19 cellular contexts compared by ENCODE assay signal in genomic region chr5:73104326-73104725, GRCh38. TPM values are rescaled to one million over a fixed set of nuclear protein-coding genes. Genes with fewer than 3 reads are reported as not detected.
A peak's percentile ranks its signal among the peaks of the same experiment; 100 is the strongest.
DNase-seq lines count a peak whose midpoint lies in the region; TF ChIP-seq lines count a peak whose summit lies in the region.
"Had no signal": no experiment of that assay in that cellular context is flagged by ENCODE, and none has a peak within 500 bp of the region (broad histone marks: within the 10 kb centered on the region; RNA-seq: fewer than 3 reads in every experiment).

No MANE protein-coding gene starts in this region.

- H4K8ac ChIP-seq in trophoblast cell (ENCODE audit: low read depth, low read length) = no peak overlapping the region

- DNase-seq in DMS153 (lab: John Stamatoyannopoulos, UW) (peak; percentile 12), DMS153 treated with DMSO at 0.1 percent for 48 hours (lab: John Stamatoyannopoulos, UW; ENCODE audit: unreplicated experiment) (no peak), NCI-H2081 treated with DMSO at 0.1 percent for 48 hours (lab: John Stamatoyannopoulos, UW) (peak; percentile 33), NCI-H69 (lab: John Stamatoyannopoulos, UW) (peak; percentile 98), medulla oblongata (ENCODE audit: extremely low spot score) (no peak), Caco-2 (no peak), trophoblast cell (no peak)
- no peak for DNase-seq in activated CD4-positive, alpha-beta T cell treated with anti-CD3 and anti-CD28 coated beads, Interleukin-2, amount 50 U/mL, for 1 hour
- DNase-seq: AML-193, GOT3, NCI-H1694, NCI-H2171, NCI-H510A, PC-9, SJCRH30, T-helper 17 cell had no signal

- no peak overlapping the region for H3K4me2 ChIP-seq in trophoblast cell (ENCODE audit: low read length)
- H3K4me2 ChIP-seq: PC-9 had no signal

- no peak overlapping the region for H2AK5ac ChIP-seq in trophoblast cell (ENCODE audit: low read length)

- no peak for TF ChIP-seq CTCF in Caco-2 (IDR thresholded peaks at IDR 0.05; ENCODE audit: insufficient read depth in 1 of 2, low read depth in 1 of 2, low read length in 1 of 2, severe bottlenecking in 1 of 2, unreplicated experiment in 1 of 2)

- H3K36me3 ChIP-seq in Caco-2 (ENCODE audit: control insufficient read depth, insufficient read depth, low read length) (no peaks in the 10 kb centered on the region), trophoblast cell (ENCODE audit: control insufficient read depth in 1 of 2, insufficient read depth in 2 of 2, low read length in 2 of 2) (no peaks in the 10 kb centered on the region)
- H3K36me3 ChIP-seq: SJCRH30 had no signal

- H3K27ac Mint-ChIP-seq in Caco-2 (ENCODE audit: unreplicated experiment) = no peak overlapping the region
- H3K27ac Mint-ChIP-seq: CD14-positive monocyte, T-helper 17 cell had no signal

- H2AFZ ChIP-seq in trophoblast cell (ENCODE audit: insufficient read depth, low read length, poor library complexity) = no peak overlapping the region
- H2AFZ ChIP-seq: PC-9 had no signal

- H2BK5ac ChIP-seq in trophoblast cell (ENCODE audit: low read depth, low read length, poor library complexity) = no peak overlapping the region

- no peak overlapping the region for H3K14ac ChIP-seq in trophoblast cell (ENCODE audit: low read length)

- H3K4me3 Mint-ChIP-seq in Caco-2 (ENCODE audit: unreplicated experiment) = no peak overlapping the region
- H3K4me3 Mint-ChIP-seq: CD14-positive monocyte, T-helper 17 cell had no signal

- no peak overlapping the region for H3K23ac ChIP-seq in trophoblast cell (ENCODE audit: low read length)

- H3K4me3 ChIP-seq in Caco-2 (ENCODE audit: low read depth, low read length) (no peak overlapping the region), trophoblast cell (ENCODE audit: low read depth, low read length) (no peak overlapping the region)
- H3K4me3 ChIP-seq: PC-9, SJCRH30 had no signal

- H2BK12ac ChIP-seq in trophoblast cell (ENCODE audit: low read length) = no peak overlapping the region

- peaks cover 7% of the 10 kb centered on the region for H3K9me3 ChIP-seq in Caco-2
- no peaks in the 10 kb centered on the region for H3K9me3 ChIP-seq in trophoblast cell (ENCODE audit: insufficient read depth, low read depth, low read length)
- H3K9me3 ChIP-seq: SJCRH30 had no signal

- H2BK120ac ChIP-seq in trophoblast cell (ENCODE audit: insufficient read depth, low read length, poor library complexity) = no peak overlapping the region

- no peaks in the 10 kb centered on the region for H3K9me3 Mint-ChIP-seq in Caco-2 (ENCODE audit: unreplicated experiment)

- H3K27me3 Mint-ChIP-seq in Caco-2 (ENCODE audit: insufficient read depth, unreplicated experiment) = no peaks in the 10 kb centered on the region

- no peak overlapping the region for H3K27ac ChIP-seq in trophoblast cell (ENCODE audit: low read depth, low read length)
- H3K27ac ChIP-seq: 22Rv1, PC-9, RWPE1, SJCRH30 had no signal

- H3K27me3 ChIP-seq in Caco-2 (replicated peaks; ENCODE audit: control insufficient read depth, insufficient read depth, low read length) = no peaks in the 10 kb centered on the region
- no peaks in the 10 kb centered on the region for H3K27me3 ChIP-seq in trophoblast cell (ENCODE audit: insufficient read depth, low read length)
- H3K27me3 ChIP-seq: SJCRH30 had no signal

- no peak overlapping the region for H3K9ac ChIP-seq in trophoblast cell (ENCODE audit: low read length)

- H3K79me1 ChIP-seq in trophoblast cell (ENCODE audit: low read length) = no peaks in the 10 kb centered on the region

- CTCF ChIA-PET in Caco-2 (lab: Charles Lee) = no interaction called here

- no peaks in the 10 kb centered on the region for H3K36me3 Mint-ChIP-seq in Caco-2 (ENCODE audit: insufficient read depth, unreplicated experiment)
- H3K36me3 Mint-ChIP-seq: CD14-positive monocyte had no signal

- no peaks in the 10 kb centered on the region for H3K79me2 ChIP-seq in trophoblast cell (ENCODE audit: control insufficient read depth, insufficient read depth, low read length, poor library complexity)

- intact Hi-C loops in Caco-2 (cut with micrococcal nuclease; ENCODE audit: unreplicated experiment) = no loop called here

- H3K4me1 Mint-ChIP-seq in Caco-2 (ENCODE audit: low read depth, unreplicated experiment) = no peaks in the 10 kb centered on the region
- H3K4me1 Mint-ChIP-seq: CD14-positive monocyte, T-helper 17 cell had no signal

- H3K4me1 ChIP-seq in Caco-2 (no peaks in the 10 kb centered on the region), trophoblast cell (ENCODE audit: control insufficient read depth in 1 of 2, insufficient read depth in 2 of 2, low read length in 2 of 2) (no peaks in the 10 kb centered on the region)
- H3K4me1 ChIP-seq: SJCRH30 had no signal

- no TSS peak for BruUV-seq in Caco-2 (replicated peaks; lab: Mats Ljungman, UMichigan)

- no CpG with 5 or more reads among the region's 1 CpG for WGBS in trophoblast cell (ENCODE audit: extremely low coverage, insufficient coverage, insufficient read length)

- H3K18ac ChIP-seq in trophoblast cell (ENCODE audit: low read length) = no peak overlapping the region

- H4K12ac ChIP-seq in trophoblast cell (ENCODE audit: low read depth, low read length) = no peak overlapping the region

- no peak overlapping the region for H4K91ac ChIP-seq in trophoblast cell (ENCODE audit: low read depth, low read length)

- no peak overlapping the region for H3K4ac ChIP-seq in trophoblast cell (ENCODE audit: low read depth, low read length)

- POLR2A ChIA-PET in Caco-2 (lab: Charles Lee) = no interaction called here

RNA-seq across cellular contexts. Expression of gene TMEM171, which starts 16.0 kb away (rescaled TPM):
- 0.86 and 1.2 TPM in 2 replicates for total RNA-seq in Caco-2 (2022)
- 1.6 and 1.8 TPM in 2 replicates for polyA plus RNA-seq in trophoblast cell (2013)
- total RNA-seq: SJCRH30 had no signal
- polyA plus RNA-seq: CD14-positive monocyte had no signal

Comparison
In these comparisons a context has a peak if more than half of its experiments do, and no peak if none do; other contexts are left out.
1. DNase-seq: peak in DMS153 (single experiment), NCI-H2081 treated with DMSO at 0.1 percent for 48 hours (single experiment) and NCI-H69 (single experiment); none in DMS153 treated with DMSO at 0.1 percent for 48 hours (single experiment), medulla oblongata (single experiment), Caco-2 (0 of 2), trophoblast cell (0 of 2) and activated CD4-positive, alpha-beta T cell treated with anti-CD3 and anti-CD28 coated beads, Interleukin-2, amount 50 U/mL, for 1 hour (single experiment).